In the genomic region with DNA sequence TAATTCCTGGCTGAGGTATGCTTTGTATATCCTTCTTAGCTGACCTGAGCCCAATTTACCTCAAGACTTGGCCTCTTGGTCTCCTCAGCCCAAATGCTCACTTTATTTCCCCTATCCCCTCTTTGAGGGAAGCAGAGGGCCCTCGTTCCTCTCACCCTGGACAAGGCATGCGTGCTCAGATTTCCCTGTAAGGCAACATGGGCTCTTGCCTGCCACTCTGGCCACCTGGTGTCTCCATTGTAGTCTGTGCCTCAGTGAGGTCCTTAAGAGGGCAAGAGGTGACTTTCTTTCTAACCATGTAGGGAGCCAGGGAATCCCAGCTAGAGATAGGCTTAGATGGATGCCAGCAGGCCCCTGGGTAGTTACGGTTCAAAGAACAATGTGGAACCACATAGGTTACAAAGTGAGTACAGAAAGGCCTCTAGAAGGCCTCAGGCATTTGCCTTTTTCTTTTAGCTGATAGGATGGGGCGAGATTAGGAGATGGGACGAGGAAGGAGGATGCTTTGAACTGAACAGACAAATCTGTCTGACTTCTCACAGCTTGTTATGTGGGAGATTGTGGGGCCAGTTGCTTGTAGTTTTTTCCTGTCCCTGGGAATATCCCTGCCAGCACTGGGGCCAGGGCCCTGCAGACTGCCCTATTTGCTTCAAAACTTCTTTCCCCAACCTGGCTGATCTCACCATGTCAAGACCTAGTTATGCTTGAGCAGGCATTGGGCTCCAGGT, we compare ENCODE assay signal across 8 cellular contexts. TPM values are rescaled to one million over a fixed set of nuclear protein-coding genes. Genes with fewer than 3 reads are reported as not detected.
DNase-seq lines count a peak whose midpoint lies in the region; ATAC-seq and TF ChIP-seq lines count a peak whose summit lies in the region.

No MANE protein-coding gene starts in this region.

- no peaks in the 10 kb centered on the region for H3K9me3 Mint-ChIP-seq in natural killer cell

- H3K27ac Mint-ChIP-seq in natural killer cell, result peak overlapping the region; percentile 97

- peaks cover 22 to 34% of the 10 kb centered on the region in 2 donors for H3K4me1 Mint-ChIP-seq in natural killer cell

- H3K36me3 Mint-ChIP-seq in natural killer cell, result no peaks in the 10 kb centered on the region

- H3K9me3 ChIP-seq in BLaER1 (no peaks in the 10 kb centered on the region), colonic mucosa (no peaks in the 10 kb centered on the region)

- H3K9ac ChIP-seq in BLaER1, result peak overlapping the region; percentile 98
- peak overlapping the region; percentile 92 to 96 for H3K9ac ChIP-seq in colonic mucosa (ENCODE audit: low read depth in 2 of 2, low read length in 2 of 2)

- H3K4me1 ChIP-seq in BLaER1 (peaks cover 34% of the 10 kb centered on the region), colonic mucosa (peaks cover 11% of the 10 kb centered on the region)

- TF ChIP-seq CTCF in colonic mucosa (IDR thresholded peaks at IDR 0.05), result no peak
- no peak for TF ChIP-seq CTCF in natural killer cell (IDR thresholded peaks at IDR 0.05)

- peak overlapping the region; percentile 99 for H3K4me3 Mint-ChIP-seq in natural killer cell

- intact Hi-C loops in colonic mucosa (cut with DNase I), result no loop called here
- intact Hi-C loops in natural killer cell (cut with micrococcal nuclease), result loop anchor here (1.0 kb wide), 1 partner anchor 257 kb away; a partner anchor contains a TSS

- DNase-seq in LHCN-M2 (ENCODE audit: low read depth) (peak; percentile 21), colonic mucosa (no peak), natural killer cell (no peak), GM19238 (ENCODE audit: insufficient read length, low spot score) (no peak), NCI-H2227 (lab: John Stamatoyannopoulos, UW; ENCODE audit: unreplicated experiment) (no peak)

- peak overlapping the region; percentile 91 for H3K4me2 ChIP-seq in BLaER1

- no peaks in the 10 kb centered on the region for H3K27me3 ChIP-seq in BLaER1
- no peaks in the 10 kb centered on the region for H3K27me3 ChIP-seq in colonic mucosa

- no peaks in the 10 kb centered on the region for H4K20me1 ChIP-seq in BLaER1

- 0 out of 2 replicates have a peak, but pooled peaks cover 2% of the 10 kb centered on the region for H3K36me3 ChIP-seq in BLaER1
- no peaks in the 10 kb centered on the region for H3K36me3 ChIP-seq in colonic mucosa

- H3K4me3 ChIP-seq in BLaER1 (peak overlapping the region; percentile 87), colonic mucosa (peak overlapping the region; percentile 85)

- ATAC-seq in natural killer cell (no peak), GM19351 (IDR thresholded peaks at IDR 0.05; ENCODE audit: unreplicated experiment) (no peak), GM18519 (IDR thresholded peaks at IDR 0.05; ENCODE audit: low FRiP score, unreplicated experiment) (no peak)

- peak overlapping the region; percentile 95 for H3K27ac ChIP-seq in BLaER1
- peak overlapping the region; percentile 94 for H3K27ac ChIP-seq in colonic mucosa

- no peaks in the 10 kb centered on the region for H3K27me3 Mint-ChIP-seq in natural killer cell (ENCODE audit: low read depth in 2 of 2)

RNA-seq across cellular contexts. Expression of a gene that starts 1.1 kb away (rescaled TPM):
- total RNA-seq in LHCN-M2 (2014; rRNA removed) (32.6 and 36.6 TPM in 2 replicates), colonic mucosa (10 to 100 TPM; 37.2 to 41.1 TPM), natural killer cell (10 to 100 TPM; 23.5 to 33.6 (median 26.4) TPM)
- polyA plus RNA-seq in LHCN-M2 (2012), result 19.7 TPM

RNA-seq across cellular contexts. Expression of a gene that starts 9.7 kb away (rescaled TPM):
- total RNA-seq in LHCN-M2 (2014; rRNA removed), result 7.1 and 9.3 TPM in 2 replicates
- polyA plus RNA-seq in LHCN-M2 (2012), result 5.6 TPM
- total RNA-seq in colonic mucosa, result 1 to 10 TPM; 5.5 to 7.1 TPM
- 10 to 100 TPM in 1 of 3 donors, 1 to 10 TPM in 2; 6.9 to 12.5 (median 7.8) TPM for total RNA-seq in natural killer cell
